ENCODE assay signal across 8 cellular contexts in genomic region chr1:206479164-206480125, GRCh38. TPM values are rescaled to one million over a fixed set of nuclear protein-coding genes. Genes with fewer than 3 reads are reported as not detected.
DNase-seq lines count a peak whose midpoint lies in the region; ATAC-seq and TF ChIP-seq lines count a peak whose summit lies in the region.

No MANE protein-coding gene starts in this region.

- no TSS peak for BruUV-seq in mammary epithelial cell (replicated peaks; lab: Mats Ljungman, UMichigan)

- WGBS in mammary epithelial cell (ENCODE audit: low coverage, missing lambda C conversion rate): 63% methylated on average over 12 of the region's 14 CpGs

- H3K27me3 Mint-ChIP-seq in activated B cell treated with CpG ODN at 0.5 μM for 24 hours: no peaks in the 10 kb centered on the region

- CTCF ChIA-PET in activated B cell treated with CpG ODN at 0.5 μM for 24 hours (lab: Charles Lee) (interaction anchor here (0.6 to 7.2 kb wide), 26 partner anchors 9 to 503 kb away, joined by 3 to 84 read pairs (median 4); partner anchors contain the start of gene IKBKE), mammary epithelial cell (lab: Charles Lee; ENCODE audit: low non-redundant PET) (interaction anchor here (0.6 to 1.0 kb wide), 5 partner anchors 10 to 183 kb away, joined by 3 to 4 read pairs (median 3); no protein-coding TSS in a partner anchor)

- DNase-seq in AG09319 (ENCODE audit: extremely low read depth, low read depth): peak; percentile 58
- DNase-seq in GM19240 (ENCODE audit: insufficient read length, low spot score): peak; percentile 78
- peak; percentile 86 for DNase-seq in NCI-H2227 (lab: John Stamatoyannopoulos, UW; ENCODE audit: unreplicated experiment)
- DNase-seq in activated B cell treated with CpG ODN at 0.5 μM for 24 hours: no peak
- DNase-seq in mammary epithelial cell: peak; percentile 49
- DNase-seq in kidney epithelial cell (ENCODE audit: low read depth): no peak
- peak; percentile 18 to 58 (median 33) for DNase-seq in stimulated activated CD4-positive, alpha-beta T cell treated with anti-CD3 and anti-CD28 coated beads, TNF-alpha, amount 100 ng/mL, for 1 hour (ENCODE audit: low read depth in 3 of 3, low spot score in 1 of 3)

- H2AFZ ChIP-seq in mammary epithelial cell (ENCODE audit: low read depth, low read length): no peak overlapping the region

- in situ Hi-C loops in mammary epithelial cell (cut with MboI; ENCODE audit: low sequenced_read_pairs in 2 of 2): loop anchor here in 1 of 2 donors (10.0 kb wide), 1 partner anchor 185 kb away; no protein-coding TSS in a partner anchor

- peaks cover 16% of the 10 kb centered on the region for H3K4me1 Mint-ChIP-seq in activated B cell treated with CpG ODN at 0.5 μM for 24 hours

- H3K4me2 ChIP-seq in mammary epithelial cell (ENCODE audit: insufficient read depth, low read depth, low read length): no peak overlapping the region

- H3K4me3 Mint-ChIP-seq in activated B cell treated with CpG ODN at 0.5 μM for 24 hours: no peak overlapping the region

- POLR2A ChIA-PET in activated B cell treated with CpG ODN at 0.5 μM for 24 hours (lab: Charles Lee): interaction anchor here (0.7 to 1.1 kb wide), 5 partner anchors 8 to 101 kb away, joined by 3 to 5 read pairs (median 3); no protein-coding TSS in a partner anchor

- H3K9me3 Mint-ChIP-seq in activated B cell treated with CpG ODN at 0.5 μM for 24 hours: no peaks in the 10 kb centered on the region

- H3K4me1 ChIP-seq in mammary epithelial cell (ENCODE audit: insufficient read depth, low read length): peaks cover 21% of the 10 kb centered on the region

- peaks cover 87% of the 10 kb centered on the region for H3K36me3 Mint-ChIP-seq in activated B cell treated with CpG ODN at 0.5 μM for 24 hours (ENCODE audit: low read depth)

- no peak overlapping the region for H3K27ac ChIP-seq in mammary epithelial cell (ENCODE audit: insufficient read depth, low read depth, low read length)

- H3K27me3 ChIP-seq in mammary epithelial cell (ENCODE audit: insufficient read depth, low read length) (no peaks in the 10 kb centered on the region), kidney epithelial cell (ENCODE audit: control insufficient read depth, insufficient read depth, low read length) (no peaks in the 10 kb centered on the region)

- H3K79me2 ChIP-seq in mammary epithelial cell (ENCODE audit: insufficient read depth, low read length): no peaks in the 10 kb centered on the region

- dilution Hi-C loops in mammary epithelial cell (cut with HindIII; ENCODE audit: low sequenced_read_pairs): no loop called here

- ATAC-seq in activated B cell treated with CpG ODN at 0.5 μM for 24 hours (ENCODE audit: low read depth) (peak; percentile 74), GM21423 (IDR thresholded peaks at IDR 0.05; ENCODE audit: unreplicated experiment) (no peak)

- intact Hi-C loops in activated B cell treated with CpG ODN at 0.5 μM for 24 hours (cut with micrococcal nuclease): loop anchor here (1.0 kb wide), 5 partner anchors 9 to 185 kb away; partner anchors contain the start of gene IKBKE
- intact Hi-C loops in mammary epithelial cell (cut with micrococcal nuclease): loop anchor here (1.0 to 5.0 kb wide), 2 partner anchors 433 to 498 kb away; no protein-coding TSS in a partner anchor

- H3K9ac ChIP-seq in mammary epithelial cell (ENCODE audit: insufficient read depth, low read length): no peak overlapping the region

- no peaks in the 10 kb centered on the region for H4K20me1 ChIP-seq in mammary epithelial cell (ENCODE audit: insufficient read depth, low read length)

- H3K4me3 ChIP-seq in mammary epithelial cell (replicated peaks in 1 of 3; ENCODE audit: insufficient read depth in 1 of 3, low read depth in 2 of 3, low read length in 3 of 3) (no peak overlapping the region), kidney epithelial cell (ENCODE audit: low read depth, low read length) (no peak overlapping the region)

- no peaks in the 10 kb centered on the region for H3K9me3 ChIP-seq in mammary epithelial cell (replicated peaks; ENCODE audit: insufficient read depth, low read length)

- TF ChIP-seq CTCF in AG09319 (IDR thresholded peaks at IDR 0.05; ENCODE audit: low read depth, low read length) (peak; percentile 81), activated B cell treated with CpG ODN at 0.5 μM for 24 hours (IDR thresholded peaks at IDR 0.05) (peak; percentile 27), mammary epithelial cell (conservative IDR thresholded peaks at IDR 0.05 in 1 of 2, IDR thresholded peaks at IDR 0.05 in 1 of 2; ENCODE audit: extremely low read depth in 1 of 2, insufficient read depth in 1 of 2, low read depth in 1 of 2, low read length in 2 of 2) (peak; percentile 75 to 84), kidney epithelial cell (IDR thresholded peaks at IDR 0.05; ENCODE audit: insufficient read depth, low read length, poor library complexity, severe bottlenecking) (peak; percentile 70)

- H3K27ac Mint-ChIP-seq in activated B cell treated with CpG ODN at 0.5 μM for 24 hours: no peak overlapping the region

- H3K36me3 ChIP-seq in mammary epithelial cell (ENCODE audit: insufficient read depth, low read length) (peaks cover 3% of the 10 kb centered on the region), kidney epithelial cell (ENCODE audit: control insufficient read depth, insufficient read depth, low read length) (peaks cover 4% of the 10 kb centered on the region)

RNA-seq across cellular contexts. Expression of gene IKBKE, which starts 9.2 kb away (rescaled TPM):
- total RNA-seq in activated B cell treated with CpG ODN at 0.5 μM for 24 hours: 52.9 and 56.3 TPM in 2 replicates
- 10 to 100 TPM in 1 of 2 donors, 1 to 10 TPM in 1; 9.2 to 11.6 TPM for total RNA-seq in mammary epithelial cell
- polyA plus RNA-seq in mammary epithelial cell: 6.7 TPM
- 5.5 TPM for polyA minus RNA-seq in mammary epithelial cell
- 33.2 and 37.4 TPM in 2 replicates for total RNA-seq in kidney epithelial cell

RNA-seq across cellular contexts. Expression of gene RASSF5, which starts 27.9 kb away (rescaled TPM):
- total RNA-seq in activated B cell treated with CpG ODN at 0.5 μM for 24 hours (114 and 116 TPM in 2 replicates), mammary epithelial cell (1 to 10 TPM; 3.5 to 6.7 TPM), kidney epithelial cell (4.0 and 4.2 TPM in 2 replicates)
- 1.8 TPM for polyA plus RNA-seq in mammary epithelial cell
- polyA minus RNA-seq in mammary epithelial cell: 3.4 TPM

Comparison
In these comparisons a context has a peak if more than half of its experiments do, and no peak if none do; other contexts are left out.
1. DNase-seq: peak in AG09319 (single experiment), GM19240 (single experiment), NCI-H2227 (single experiment), mammary epithelial cell (single experiment) and stimulated activated CD4-positive, alpha-beta T cell treated with anti-CD3 and anti-CD28 coated beads, TNF-alpha, amount 100 ng/mL, for 1 hour (3 of 3); none in activated B cell treated with CpG ODN at 0.5 μM for 24 hours (single experiment) and kidney epithelial cell (single experiment).
2. CTCF ChIP-seq: peak in every context shown above with its lines; median percentile 81 in AG09319; 80 in mammary epithelial cell; 70 in kidney epithelial cell; 27 in activated B cell treated with CpG ODN at 0.5 μM for 24 hours.
3. RNA of gene RASSF5, which starts 27.9 kb away (total RNA-seq): 114 to 116 TPM in activated B cell treated with CpG ODN at 0.5 μM for 24 hours; 3.5 to 6.7 TPM in mammary epithelial cell and 4.0 to 4.2 TPM in kidney epithelial cell; every median in the first group is over 10 times any median in the second.